ENCODE assay signal across 8 cellular contexts in the genomic region with DNA sequence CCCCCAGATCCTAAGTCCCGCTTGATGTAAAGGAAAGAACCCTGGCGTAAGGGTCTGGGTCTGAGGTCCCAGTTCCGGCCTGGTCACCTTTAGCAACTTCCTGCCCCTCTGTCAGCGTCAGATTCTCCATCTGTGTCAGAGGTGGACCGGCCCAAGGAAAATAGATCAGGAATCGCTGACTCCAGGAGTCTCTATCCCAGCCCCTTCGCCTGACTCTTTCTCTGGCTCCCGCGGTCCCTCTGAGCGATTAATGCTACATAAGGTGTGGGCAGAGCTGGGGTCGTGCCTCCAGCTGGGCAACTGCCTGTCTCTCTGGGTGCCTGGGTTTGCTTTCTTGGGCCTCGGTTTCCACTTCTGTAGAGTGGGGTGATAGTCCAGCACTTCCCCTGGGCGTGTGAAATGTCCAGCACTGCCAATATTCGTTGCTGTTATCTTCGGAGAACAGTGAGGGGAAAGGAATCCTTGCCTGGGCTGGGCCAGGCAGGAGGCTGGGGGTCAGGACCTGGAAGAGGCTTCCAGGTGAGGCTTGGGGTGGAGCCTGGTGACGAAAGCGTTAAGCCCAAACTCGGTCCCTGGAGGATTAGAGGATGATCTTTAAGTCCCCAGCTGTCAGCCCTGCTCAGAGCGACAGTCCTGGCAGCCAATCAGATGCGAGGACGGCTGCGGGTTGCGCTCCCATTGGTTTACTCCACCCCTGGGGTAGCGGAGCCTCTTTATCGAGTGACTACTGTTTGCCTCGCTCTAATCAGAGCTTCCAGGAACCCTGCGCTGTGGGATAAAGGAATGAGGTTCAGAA. TPM values are rescaled to one million over a fixed set of nuclear protein-coding genes. Genes with fewer than 3 reads are reported as not detected.
DNase-seq lines count a peak whose midpoint lies in the region; ATAC-seq lines count a peak whose summit lies in the region.

No MANE protein-coding gene starts in this region.

- peak; percentile 97 for DNase-seq in Jurkat, Clone E6-1 (ENCODE audit: low read depth, low spot score)
- peak; percentile 81 for DNase-seq in OCI-M2 (lab: John Stamatoyannopoulos, UW; ENCODE audit: unreplicated experiment)
- peak; percentile 91 for DNase-seq in activated T-cell treated with anti-CD3 and anti-CD28 coated beads, Interleukin-2, amount 50 U/mL, for 24 hours
- peak; percentile 85 for DNase-seq in stimulated activated CD8-positive, alpha-beta memory T cell treated with anti-CD3 and anti-CD28 coated beads, Interleukin-4, amount 100 ng/mL, for 24 hours (ENCODE audit: low read depth)

- ATAC-seq in GM21390 (IDR thresholded peaks at IDR 0.05; ENCODE audit: unreplicated experiment) (peak; percentile 29), esophagus mucosa (peak; percentile 68)

- no peaks in the 10 kb centered on the region for H3K27me3 Mint-ChIP-seq in activated T-cell treated with anti-CD3 and anti-CD28 coated beads, Interleukin-2, amount 50 U/mL, for 24 hours

- H3K4me1 ChIP-seq in BLaER1 treated with 17β-estradiol and CSF1 and Interleukin-3, amounts not matched to agents 10 nM and 100 nM = peaks cover 57 to 85% (median 73%) of the 10 kb centered on the region in 10 experiments
- peaks cover 25% of the 10 kb centered on the region for H3K4me1 ChIP-seq in muscle layer of colon (ENCODE audit: insufficient read depth, low read length)

- H3K36me3 Mint-ChIP-seq in activated T-cell treated with anti-CD3 and anti-CD28 coated beads, Interleukin-2, amount 50 U/mL, for 24 hours (ENCODE audit: low read depth) = peaks cover 36% of the 10 kb centered on the region

- H4K20me1 ChIP-seq in BLaER1 treated with 17β-estradiol and CSF1 and Interleukin-3, amounts not matched to agents 10 nM and 100 nM = peaks cover 6 to 32% (median 23%) of the 10 kb centered on the region in 11 experiments; a peak in 14 of 22 replicates

- peak overlapping the region; percentile 85 for H3K4me3 Mint-ChIP-seq in activated T-cell treated with anti-CD3 and anti-CD28 coated beads, Interleukin-2, amount 50 U/mL, for 24 hours

- peak overlapping the region; percentile 92 to 99 (median 95) for H3K4me2 ChIP-seq in BLaER1 treated with 17β-estradiol and CSF1 and Interleukin-3, amounts not matched to agents 10 nM and 100 nM

- H3K9ac ChIP-seq in BLaER1 treated with 17β-estradiol and CSF1 and Interleukin-3, amounts not matched to agents 10 nM and 100 nM = peak overlapping the region; percentile 6 to 81 (median 49); a peak in 17 of 22 replicates
- H3K9ac ChIP-seq in muscle layer of colon (ENCODE audit: low read length) = no peak overlapping the region

- H3K9me3 Mint-ChIP-seq in activated T-cell treated with anti-CD3 and anti-CD28 coated beads, Interleukin-2, amount 50 U/mL, for 24 hours = no peaks in the 10 kb centered on the region

- peak overlapping the region; percentile 88 for H3K27ac Mint-ChIP-seq in activated T-cell treated with anti-CD3 and anti-CD28 coated beads, Interleukin-2, amount 50 U/mL, for 24 hours

- H3K36me3 ChIP-seq in BLaER1 treated with 17β-estradiol and CSF1 and Interleukin-3, amounts not matched to agents 10 nM and 100 nM = peaks cover 0 to 42% (median 0%) of the 10 kb centered on the region in 11 experiments; a peak in 4 of 22 replicates
- H3K36me3 ChIP-seq in muscle layer of colon (ENCODE audit: insufficient read depth, low read length) = no peaks in the 10 kb centered on the region

- H3K27ac ChIP-seq in BLaER1 treated with 17β-estradiol and CSF1 and Interleukin-3, amounts not matched to agents 10 nM and 100 nM = no peak overlapping the region
- H3K27ac ChIP-seq in muscle layer of colon (ENCODE audit: low read depth, low read length) = peak overlapping the region; percentile 48

- H3K4me1 Mint-ChIP-seq in activated T-cell treated with anti-CD3 and anti-CD28 coated beads, Interleukin-2, amount 50 U/mL, for 24 hours (ENCODE audit: low read depth) = peaks cover 48% of the 10 kb centered on the region

- H3K27me3 ChIP-seq in BLaER1 treated with 17β-estradiol and CSF1 and Interleukin-3, amounts not matched to agents 10 nM and 100 nM = peaks cover 0 to 19% (median 6%) of the 10 kb centered on the region in 11 experiments; a peak in 11 of 22 replicates
- peaks cover 0 to 19% of the 10 kb centered on the region in 2 donors for H3K27me3 ChIP-seq in muscle layer of colon (ENCODE audit: control insufficient read depth in 1 of 2, insufficient read depth in 2 of 2, low read length in 2 of 2)

- peak overlapping the region; percentile 56 to 75 (median 64) for H3K4me3 ChIP-seq in BLaER1 treated with 17β-estradiol and CSF1 and Interleukin-3, amounts not matched to agents 10 nM and 100 nM
- H3K4me3 ChIP-seq in Jurkat, Clone E6-1 (ENCODE audit: low read length) = peak overlapping the region; percentile 79
- peak overlapping the region; percentile 56 to 72 for H3K4me3 ChIP-seq in muscle layer of colon (ENCODE audit: low read depth in 1 of 2, low read length in 2 of 2)

- no peaks in the 10 kb centered on the region for H3K9me3 ChIP-seq in BLaER1 treated with 17β-estradiol and CSF1 and Interleukin-3, amounts not matched to agents 10 nM and 100 nM (replicated peaks in 1 of 11)
- H3K9me3 ChIP-seq in muscle layer of colon (ENCODE audit: low read length) = no peaks in the 10 kb centered on the region

RNA-seq across cellular contexts. Expression of gene ABCA7, which starts 0.8 kb away (rescaled TPM):
- 34.4 TPM for polyA plus RNA-seq in Jurkat, Clone E6-1 (2012; ENCODE audit: insufficient read depth, insufficient read length)
- 24.8 TPM for total RNA-seq in esophagus mucosa

RNA-seq across cellular contexts. Expression of gene CNN2, which starts 14.3 kb away (rescaled TPM):
- polyA plus RNA-seq in Jurkat, Clone E6-1 (2012; ENCODE audit: insufficient read depth, insufficient read length) = 130 TPM
- total RNA-seq in esophagus mucosa = 183 TPM

RNA-seq across cellular contexts. Expression of gene RNU6-2, which starts 19.4 kb away (rescaled TPM):
- not detected for polyA plus RNA-seq in Jurkat, Clone E6-1 (2012; ENCODE audit: insufficient read depth, insufficient read length)
- not detected for total RNA-seq in esophagus mucosa

RNA-seq across cellular contexts. Expression of gene TMEM259, which starts 19.8 kb away (rescaled TPM):
- 131 TPM for polyA plus RNA-seq in Jurkat, Clone E6-1 (2012; ENCODE audit: insufficient read depth, insufficient read length)
- 72.3 TPM for total RNA-seq in esophagus mucosa

RNA-seq across cellular contexts. Expression of gene ARHGAP45, which starts 26.3 kb away (rescaled TPM):
- 81.3 TPM for polyA plus RNA-seq in Jurkat, Clone E6-1 (2012; ENCODE audit: insufficient read depth, insufficient read length)
- 5.1 TPM for total RNA-seq in esophagus mucosa
